Comparison of ENCODE assay signal across 10 cellular contexts in genomic region chr9:127539259-127539981, GRCh38.
DNase-seq lines count a peak whose midpoint lies in the region; ATAC-seq and TF ChIP-seq lines count a peak whose summit lies in the region.
"Had no signal": no experiment of that assay in that cellular context is flagged by ENCODE, and none has a peak within 500 bp of the region (broad histone marks: within the 10 kb centered on the region; RNA-seq: fewer than 3 reads in every experiment).

No MANE protein-coding gene starts in this region.

- peaks cover 100% of the 10 kb centered on the region for H3K79me2 ChIP-seq in GM23248 (ENCODE audit: insufficient read depth)

- no peaks in the 10 kb centered on the region for H3K4me1 Mint-ChIP-seq in stimulated activated naive B cell treated with anti-CD40 and anti-IgM and Interleukin-4, amounts not matched to agents 10 μg/mL and 1 μg/mL and 100 μg/mL, for 72 hours

- H3K27ac Mint-ChIP-seq in stimulated activated naive B cell treated with anti-CD40 and anti-IgM and Interleukin-4, amounts not matched to agents 10 μg/mL and 1 μg/mL and 100 μg/mL, for 72 hours = no peak overlapping the region

- H3K9me3 ChIP-seq in GM23248 (ENCODE audit: low read depth) (no peaks in the 10 kb centered on the region), adrenal gland (replicated peaks in 1 of 3) (no peaks in the 10 kb centered on the region), stomach (no peaks in the 10 kb centered on the region)

- 41 to 48% methylated on average over 17 of the region's 17 CpGs for WGBS in GM23248 (ENCODE audit: low coverage in 1 of 2, low lambda C conversion rate in 2 of 2, missing lambda C conversion rate in 2 of 2), 2 experiments
- WGBS in adrenal gland, 4 donors = 51 to 60% (median 57%) methylated on average over 14 to 17 of the region's 17 CpGs
- 54 to 63% (median 58%) methylated on average over 16 to 17 of the region's 17 CpGs for WGBS in stomach, 5 donors

- H3K9me3 Mint-ChIP-seq in stimulated activated naive B cell treated with anti-CD40 and anti-IgM and Interleukin-4, amounts not matched to agents 10 μg/mL and 1 μg/mL and 100 μg/mL, for 72 hours = no peaks in the 10 kb centered on the region

- peaks cover 0 to 4% of the 10 kb centered on the region in 2 donors for H3K27me3 Mint-ChIP-seq in stimulated activated naive B cell treated with anti-CD40 and anti-IgM and Interleukin-4, amounts not matched to agents 10 μg/mL and 1 μg/mL and 100 μg/mL, for 72 hours

- no peak for TF ChIP-seq CTCF in adrenal gland (IDR thresholded peaks at IDR 0.05)
- TF ChIP-seq CTCF in stomach (IDR thresholded peaks at IDR 0.05) = no peak

- H3K27ac ChIP-seq in GM23248 (peak overlapping the region; percentile 79), adrenal gland (peak overlapping the region; percentile 52 to 90 (median 87)), stomach (peak overlapping the region; percentile 64 to 88 (median 85))

- DNase-seq in GM23248 (peak; percentile 70), adrenal gland (peak in 4 of 7 donors; percentile 59 to 71 (median 70)), hepatic stellate cell (ENCODE audit: low spot score) (peak; percentile 78), stomach (no peak), NAMALWA (ENCODE audit: low spot score) (no peak)
- no peak for DNase-seq in stimulated activated naive B cell treated with anti-CD40 and anti-IgM and Interleukin-4, amounts not matched to agents 10 μg/mL and 1 μg/mL and 100 μg/mL, for 72 hours
- DNase-seq: activated effector memory CD4-positive, alpha-beta T cell treated with Interleukin-2 at 50 U/mL for 16 hours had no signal

- H3K4me3 Mint-ChIP-seq in stimulated activated naive B cell treated with anti-CD40 and anti-IgM and Interleukin-4, amounts not matched to agents 10 μg/mL and 1 μg/mL and 100 μg/mL, for 72 hours = no peak overlapping the region

- H3K36me3 Mint-ChIP-seq in stimulated activated naive B cell treated with anti-CD40 and anti-IgM and Interleukin-4, amounts not matched to agents 10 μg/mL and 1 μg/mL and 100 μg/mL, for 72 hours = no peaks in the 10 kb centered on the region

- H3K4me3 ChIP-seq in GM23248 = peak overlapping the region; percentile 20; the same call in 1 of the 2 replicates
- no peak overlapping the region for H3K4me3 ChIP-seq in adrenal gland
- H3K4me3 ChIP-seq in stomach = peak overlapping the region in 1 of 4 donors; percentile 18

- H3K9me2 ChIP-seq in GM23248 (ENCODE audit: insufficient read depth) = no peaks in the 10 kb centered on the region

- no peaks in the 10 kb centered on the region; the same call in 1 of the 2 replicates for H4K20me1 ChIP-seq in GM23248 (ENCODE audit: insufficient read depth)

- no peak overlapping the region for H2AFZ ChIP-seq in GM23248

- ATAC-seq in GM18858 (IDR thresholded peaks at IDR 0.05; ENCODE audit: unreplicated experiment) = no peak
- ATAC-seq in stimulated activated naive B cell treated with anti-CD40 and anti-IgM and Interleukin-4, amounts not matched to agents 10 μg/mL and 1 μg/mL and 100 μg/mL, for 72 hours (replicated peaks) = no peak
- ATAC-seq in GM19328 (IDR thresholded peaks at IDR 0.05; ENCODE audit: unreplicated experiment) = no peak
- ATAC-seq: activated CD4-positive, CD25-positive, alpha-beta regulatory T cell treated with anti-CD3 and anti-CD28 coated beads, Interleukin-2, amount 50 U/mL, for 24 hours had no signal

- in situ Hi-C loops in GM23248 (cut with MboI) = no loop called here

- no peak for TF ChIP-seq POLR2A in adrenal gland (IDR thresholded peaks at IDR 0.05)
- TF ChIP-seq POLR2A in stomach (IDR thresholded peaks at IDR 0.05) = no peak

- no peaks in the 10 kb centered on the region for H3K27me3 ChIP-seq in GM23248 (replicated peaks; ENCODE audit: insufficient read depth)
- H3K27me3 ChIP-seq in adrenal gland = no peaks in the 10 kb centered on the region
- H3K27me3 ChIP-seq in stomach = no peaks in the 10 kb centered on the region

- H3F3A ChIP-seq in GM23248 (ENCODE audit: insufficient read depth) = peaks cover 63% of the 10 kb centered on the region

- intact Hi-C loops in adrenal gland (cut with DNase I) = no loop called here
- intact Hi-C loops in stomach (cut with DNase I; ENCODE audit: low total_unique reads) = no loop called here

- H3K4me2 ChIP-seq in GM23248 (ENCODE audit: unreplicated experiment) = peak overlapping the region; percentile 51

- no peaks in the 10 kb centered on the region; the same call in 1 of the 2 replicates for H3K36me3 ChIP-seq in GM23248 (ENCODE audit: low read depth)
- no peaks in the 10 kb centered on the region for H3K36me3 ChIP-seq in adrenal gland (replicated peaks in 1 of 2)
- H3K36me3 ChIP-seq in stomach = peaks cover 0 to 19% (median 6%) of the 10 kb centered on the region in 4 donors

- H3K4me1 ChIP-seq in GM23248 (ENCODE audit: insufficient read depth) = peaks cover 87% of the 10 kb centered on the region
- peaks cover 40 to 79% of the 10 kb centered on the region in 2 donors for H3K4me1 ChIP-seq in adrenal gland (replicated peaks in 1 of 2)
- peaks cover 87 to 100% (median 98%) of the 10 kb centered on the region in 4 donors for H3K4me1 ChIP-seq in stomach

- TF ChIP-seq EP300 in stomach (IDR thresholded peaks at IDR 0.05) = no peak

- peak overlapping the region; percentile 58 for H3K9ac ChIP-seq in GM23248

Comparison
In these comparisons a context has a peak if more than half of its experiments do, and no peak if none do; other contexts are left out.
1. DNase-seq: peak in GM23248 (single experiment), adrenal gland (4 of 7) and hepatic stellate cell (single experiment); none in stomach (single experiment), NAMALWA (single experiment) and stimulated activated naive B cell treated with anti-CD40 and anti-IgM and Interleukin-4, amounts not matched to agents 10 μg/mL and 1 μg/mL and 100 μg/mL, for 72 hours (single experiment).
2. Peak in every context shown above with its lines, with median percentiles within 50 percentile points of each other: H3K27ac ChIP-seq.